In the genomic region with DNA sequence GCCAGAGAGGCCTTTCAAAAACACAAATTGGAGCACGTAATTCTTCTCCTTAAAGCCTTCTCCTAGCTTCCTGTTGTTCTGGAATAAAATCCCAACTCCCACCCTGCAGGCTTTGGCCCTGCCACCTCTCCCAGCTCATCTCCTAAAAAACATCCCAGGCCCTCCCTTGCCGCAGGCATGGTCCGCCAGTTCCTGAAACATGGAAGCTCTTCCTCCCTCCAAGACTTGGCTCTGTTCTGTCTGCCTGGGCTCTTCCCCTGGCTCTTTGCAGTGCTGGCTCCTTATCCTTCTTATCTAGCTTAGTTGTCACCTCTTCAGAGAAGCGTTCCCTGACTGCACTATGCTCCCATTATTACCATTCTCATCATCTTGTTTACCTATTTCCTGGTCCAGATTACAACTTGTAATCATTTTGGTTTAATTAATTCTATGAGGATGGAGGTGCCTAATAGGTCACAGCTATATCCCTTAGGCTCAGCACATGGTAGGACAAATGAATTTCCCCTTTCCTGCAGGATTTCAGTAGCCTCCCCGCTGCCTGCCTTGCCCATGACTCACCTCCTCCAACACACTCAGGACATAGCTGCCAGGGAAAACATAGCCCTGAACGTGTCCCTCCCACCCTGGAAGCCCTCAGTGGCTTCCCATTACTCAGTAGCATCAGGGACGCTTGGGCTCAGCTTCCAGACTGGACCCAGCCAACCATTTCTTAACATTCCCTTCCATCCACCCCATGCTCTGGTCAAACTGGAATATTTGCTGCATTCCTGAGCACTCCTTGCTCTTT, we compare ENCODE assay signal across 14 cellular contexts. TPM values are rescaled to one million over a fixed set of nuclear protein-coding genes. Genes with fewer than 3 reads are reported as not detected.
A peak's percentile ranks its signal among the peaks of the same experiment; 100 is the strongest.
DNase-seq lines count a peak whose midpoint lies in the region; ATAC-seq lines count a peak whose summit lies in the region.
"Had no signal": no experiment of that assay in that cellular context is flagged by ENCODE, and none has a peak within 500 bp of the region (broad histone marks: within the 10 kb centered on the region; RNA-seq: fewer than 3 reads in every experiment).

No MANE protein-coding gene starts in this region.

- peaks cover 7% of the 10 kb centered on the region for H3K27me3 Mint-ChIP-seq in activated CD4-positive, alpha-beta T cell treated with anti-CD3 and anti-CD28 coated beads, Interleukin-2, amount 10 ng/mL, durations not matched to agents 24 days and 14 days

- no peaks in the 10 kb centered on the region for H3K9me3 Mint-ChIP-seq in activated CD4-positive, alpha-beta T cell treated with anti-CD3 and anti-CD28 coated beads, Interleukin-2, amount 10 ng/mL, durations not matched to agents 24 days and 14 days

- no peak overlapping the region for H3K4me3 Mint-ChIP-seq in activated CD4-positive, alpha-beta T cell treated with anti-CD3 and anti-CD28 coated beads, Interleukin-2, amount 10 ng/mL, durations not matched to agents 24 days and 14 days

- no peaks in the 10 kb centered on the region for H3K36me3 Mint-ChIP-seq in activated CD4-positive, alpha-beta T cell treated with anti-CD3 and anti-CD28 coated beads, Interleukin-2, amount 10 ng/mL, durations not matched to agents 24 days and 14 days (ENCODE audit: low read depth)

- intact Hi-C loops in sciatic nerve (cut with DNase I) = no loop called here
- intact Hi-C loops in activated CD4-positive, alpha-beta T cell treated with anti-CD3 and anti-CD28 coated beads, Interleukin-2, amount 10 ng/mL, durations not matched to agents 24 days and 14 days (cut with micrococcal nuclease) = no loop called here

- DNase-seq in ELR (ENCODE audit: low read depth) (peak; percentile 51), NCI-H82 treated with DMSO at 0.1 percent for 48 hours (lab: John Stamatoyannopoulos, UW; ENCODE audit: unreplicated experiment) (peak; percentile 27), fibroblast of peridontal ligament (ENCODE audit: extremely low read depth) (peak; percentile 2), sciatic nerve (ENCODE audit: low spot score) (no peak), DMS 273 (lab: John Stamatoyannopoulos, UW; ENCODE audit: unreplicated experiment) (no peak)
- DNase-seq in activated CD4-positive, alpha-beta T cell treated with anti-CD3 and anti-CD28 coated beads, Interleukin-2, amount 10 ng/mL, durations not matched to agents 24 days and 14 days = no peak
- DNase-seq: activated CD4-positive, CD25-positive, alpha-beta regulatory T cell; activated T-cell treated with anti-CD3 and anti-CD28 coated beads, Interleukin-2, amount 50 U/mL, for 48 hours; body of pancreas had no signal

- no peak overlapping the region for H3K27ac Mint-ChIP-seq in activated CD4-positive, alpha-beta T cell treated with anti-CD3 and anti-CD28 coated beads, Interleukin-2, amount 10 ng/mL, durations not matched to agents 24 days and 14 days

- ATAC-seq in sciatic nerve (peak; percentile 84), GM18498 (IDR thresholded peaks at IDR 0.05; ENCODE audit: unreplicated experiment) (no peak), HG03432 (IDR thresholded peaks at IDR 0.05; ENCODE audit: unreplicated experiment) (no peak)
- ATAC-seq: body of pancreas had no signal

- H3K4me1 Mint-ChIP-seq in activated CD4-positive, alpha-beta T cell treated with anti-CD3 and anti-CD28 coated beads, Interleukin-2, amount 10 ng/mL, durations not matched to agents 24 days and 14 days = no peaks in the 10 kb centered on the region

RNA-seq across cellular contexts. Expression of a gene that starts 15.7 kb away (rescaled TPM):
- total RNA-seq in sciatic nerve = 4.5 TPM
- not detected in 2 replicates for total RNA-seq in activated CD4-positive, alpha-beta T cell treated with anti-CD3 and anti-CD28 coated beads, Interleukin-2, amount 10 ng/mL, durations not matched to agents 24 days and 14 days
- total RNA-seq: epithelial cell of proximal tubule, NCI-H460, SJSA1 had no signal

Comparison
In these comparisons a context has a peak if more than half of its experiments do, and no peak if none do; other contexts are left out.
1. DNase-seq: peak in ELR (single experiment), NCI-H82 treated with DMSO at 0.1 percent for 48 hours (single experiment) and fibroblast of peridontal ligament (single experiment); none in sciatic nerve (single experiment), DMS 273 (single experiment) and activated CD4-positive, alpha-beta T cell treated with anti-CD3 and anti-CD28 coated beads, Interleukin-2, amount 10 ng/mL, durations not matched to agents 24 days and 14 days (single experiment).